ENCODE assay signal across 13 cellular contexts in genomic region chr17:41813699-41814124, GRCh38. TPM values are rescaled to one million over a fixed set of nuclear protein-coding genes. Genes with fewer than 3 reads are reported as not detected.
DNase-seq lines count a peak whose midpoint lies in the region; ATAC-seq and TF ChIP-seq lines count a peak whose summit lies in the region.
"Had no signal": no experiment of that assay in that cellular context is flagged by ENCODE, and none has a peak within 500 bp of the region (broad histone marks: within the 10 kb centered on the region; RNA-seq: fewer than 3 reads in every experiment).

No MANE protein-coding gene starts in this region.

- H3K9ac ChIP-seq in SK-N-SH: peak overlapping the region; percentile 87
- H3K9ac ChIP-seq in skeletal muscle tissue (ENCODE audit: low read depth in 1 of 3, low read length in 3 of 3): peak overlapping the region in 1 of 3 donors; percentile 62

- peaks cover 5 to 8% of the 10 kb centered on the region in 2 experiments for H3K36me3 ChIP-seq in SK-N-SH (replicated peaks in 1 of 2; ENCODE audit: control insufficient read depth in 1 of 2, insufficient read depth in 2 of 2, low read length in 1 of 2)
- H3K36me3 ChIP-seq in skeletal muscle tissue (ENCODE audit: control insufficient read depth in 3 of 3, insufficient read depth in 3 of 3, low read length in 3 of 3): no peaks in the 10 kb centered on the region

- H2AFZ ChIP-seq in SK-N-SH (ENCODE audit: low read depth): no peak overlapping the region

- no peaks in the 10 kb centered on the region for H3K36me3 Mint-ChIP-seq in activated B cell treated with CpG ODN at 0.5 μM for 24 hours (ENCODE audit: low read depth)
- H3K36me3 Mint-ChIP-seq: activated CD4-positive, alpha-beta memory T cell treated with anti-CD3 and anti-CD28 coated beads for 36 hours had no signal

- H3K4me1 ChIP-seq in SK-N-SH (ENCODE audit: control insufficient read depth in 1 of 2, insufficient read depth in 2 of 2, low read depth in 1 of 2, low read length in 1 of 2) (peaks cover 15 to 24% of the 10 kb centered on the region in 2 experiments; a peak in 2 of 4 replicates), skeletal muscle tissue (ENCODE audit: control insufficient read depth in 3 of 3, insufficient read depth in 3 of 3, low read length in 3 of 3) (peaks cover 10 to 19% (median 19%) of the 10 kb centered on the region in 3 donors)

- H3K4me3 ChIP-seq in SK-N-SH (ENCODE audit: low read depth in 2 of 2, low read length in 1 of 2): peak overlapping the region; percentile 75 to 93
- peak overlapping the region; percentile 71 for H3K4me3 ChIP-seq in iPS-11a (ENCODE audit: low read depth, low read length)
- H3K4me3 ChIP-seq in skeletal muscle tissue (ENCODE audit: low read length in 3 of 3): peak overlapping the region in 2 of 3 donors; percentile 27 to 62

- no peak for TF ChIP-seq RAD21 in SK-N-SH (IDR thresholded peaks at IDR 0.05; ENCODE audit: low read length)

- H3K4me2 ChIP-seq in SK-N-SH: peak overlapping the region; percentile 99

- H3K27me3 Mint-ChIP-seq in activated B cell treated with CpG ODN at 0.5 μM for 24 hours: peaks cover 9% of the 10 kb centered on the region

- no peak overlapping the region for H3K27ac Mint-ChIP-seq in activated B cell treated with CpG ODN at 0.5 μM for 24 hours
- H3K27ac Mint-ChIP-seq: activated CD4-positive, alpha-beta memory T cell treated with anti-CD3 and anti-CD28 coated beads for 36 hours had no signal

- ATAC-seq in SK-N-SH treated with all-trans-retinoic acid at 6 μM for 48 hours (no peak), activated B cell treated with CpG ODN at 0.5 μM for 24 hours (ENCODE audit: low read depth) (no peak), HG02852 (IDR thresholded peaks at IDR 0.05; ENCODE audit: unreplicated experiment) (no peak), HG02610 (IDR thresholded peaks at IDR 0.05; ENCODE audit: unreplicated experiment) (no peak)

- CTCF ChIA-PET in SK-N-SH (lab: Yijun Ruan, JAX) (interaction anchor here (1.0 to 20.2 kb wide), 4 partner anchors 12 to 77 kb away, joined by 5 to 405 read pairs (median 14); partner anchors contain the start of genes HAP1 and JUP), activated B cell treated with CpG ODN at 0.5 μM for 24 hours (lab: Charles Lee) (interaction anchor here (1.4 kb wide), 1 partner anchor 27 kb away, joined by 3 read pairs; the partner anchor contains the start of gene JUP)

- intact Hi-C loops in activated B cell treated with CpG ODN at 0.5 μM for 24 hours (cut with micrococcal nuclease): no loop called here

- H3K27me3 ChIP-seq in SK-N-SH (ENCODE audit: insufficient read depth) (no peaks in the 10 kb centered on the region), skeletal muscle tissue (ENCODE audit: control insufficient read depth in 3 of 3, insufficient read depth in 3 of 3, low read length in 3 of 3) (peaks cover 0 to 3% (median 0%) of the 10 kb centered on the region in 3 donors)

- H3K4me1 Mint-ChIP-seq in activated B cell treated with CpG ODN at 0.5 μM for 24 hours: peaks cover 15% of the 10 kb centered on the region

- no peak for TF ChIP-seq EP300 in SK-N-SH (IDR thresholded peaks at IDR 0.05; ENCODE audit: borderline replicate concordance in 1 of 2, low read depth in 1 of 2, low read length in 1 of 2)

- H4K20me1 ChIP-seq in SK-N-SH (ENCODE audit: insufficient read depth): peaks cover 18% of the 10 kb centered on the region

- POLR2A ChIA-PET in SK-N-SH (lab: Yijun Ruan, JAX) (no interaction called here), activated B cell treated with CpG ODN at 0.5 μM for 24 hours (lab: Charles Lee) (no interaction called here)

- H3K27ac ChIP-seq in SK-N-SH (ENCODE audit: low read depth in 2 of 2, low read length in 1 of 2) (peak overlapping the region; percentile 80 to 87; a peak in 3 of 4 replicates), skeletal muscle tissue (ENCODE audit: low read depth, low read length) (no peak overlapping the region)

- no peaks in the 10 kb centered on the region for H3K9me3 Mint-ChIP-seq in activated B cell treated with CpG ODN at 0.5 μM for 24 hours
- H3K9me3 Mint-ChIP-seq: activated CD4-positive, alpha-beta memory T cell treated with anti-CD3 and anti-CD28 coated beads for 36 hours had no signal

- TF ChIP-seq CTCF in SK-N-SH (IDR thresholded peaks at IDR 0.05): no peak
- TF ChIP-seq CTCF in activated B cell treated with CpG ODN at 0.5 μM for 24 hours (IDR thresholded peaks at IDR 0.05): no peak

- WGBS in SK-N-SH (ENCODE audit: low lambda C conversion rate): 48% methylated on average over 9 of the region's 9 CpGs

- H3F3A ChIP-seq in SK-N-SH (replicated peaks; ENCODE audit: insufficient read depth): no peaks in the 10 kb centered on the region

- peak; percentile 37 for DNase-seq in SK-N-SH
- no peak for DNase-seq in activated B cell treated with CpG ODN at 0.5 μM for 24 hours
- DNase-seq in NCI-H1105 (lab: John Stamatoyannopoulos, UW): no peak
- DNase-seq: 8988T; activated CD4-positive, alpha-beta memory T cell treated with anti-CD3 and anti-CD28 coated beads for 36 hours; effector memory CD4-positive, alpha-beta T cell; NK-92 treated with Interleukin-12 subunit alpha and Interleukin-12 subunit beta, amount 100 ng/mL, for 24 hours had no signal

- H3K79me2 ChIP-seq in SK-N-SH (ENCODE audit: insufficient read depth): peaks cover 78% of the 10 kb centered on the region

- peak overlapping the region; percentile 46 for H3K4me3 Mint-ChIP-seq in activated B cell treated with CpG ODN at 0.5 μM for 24 hours

- H3K9me2 ChIP-seq in SK-N-SH: no peaks in the 10 kb centered on the region

- H3K9me3 ChIP-seq in SK-N-SH: no peaks in the 10 kb centered on the region
- H3K9me3 ChIP-seq in skeletal muscle tissue (ENCODE audit: control insufficient read depth in 3 of 3, low read length in 3 of 3): no peaks in the 10 kb centered on the region

TF ChIP-seq in SK-N-SH, 30 proteins besides CTCF, POLR2A, EP300 and RAD21 (continues in another document):
- TF ChIP-seq USF2 (IDR thresholded peaks at IDR 0.05; ENCODE audit: borderline replicate concordance, low read depth, low read length) (no peak), MXI1 (IDR thresholded peaks at IDR 0.05; ENCODE audit: low read depth, low read length) (no peak), TCF12 (IDR thresholded peaks at IDR 0.05) (no peak), MEF2A (IDR thresholded peaks at IDR 0.05; ENCODE audit: borderline replicate concordance, low read depth) (no peak), FOXJ3 (CRISPR knock-in tag; IDR thresholded peaks at IDR 0.05) (no peak), POLR2AphosphoS5 (IDR thresholded peaks at IDR 0.05; ENCODE audit: low read depth, low read length) (no peak), SIN3A (IDR thresholded peaks at IDR 0.05; ENCODE audit: borderline replicate concordance, low read depth, low read length) (no peak), RXRA (IDR thresholded peaks at IDR 0.05; ENCODE audit: borderline replicate concordance, low read depth) (no peak)

TF ChIP-seq in SK-N-SH treated with all-trans-retinoic acid at 6 μM for 48 hours, 23 proteins besides CTCF, POLR2A, EP300 and RAD21 (continues in another document):
- TF ChIP-seq ZNF70 (CRISPR knock-in tag; IDR thresholded peaks at IDR 0.05) (no peak), CREB5 (CRISPR knock-in tag; IDR thresholded peaks at IDR 0.05; ENCODE audit: low read depth) (no peak), ZC3H10 (CRISPR knock-in tag; IDR thresholded peaks at IDR 0.05) (no peak), TCF4 (CRISPR knock-in tag; IDR thresholded peaks at IDR 0.05; ENCODE audit: borderline replicate concordance) (no peak), ZNF8 (CRISPR knock-in tag; IDR thresholded peaks at IDR 0.05) (no peak)

RNA-seq across cellular contexts. Expression of gene FKBP10, which starts 0.9 kb away (rescaled TPM):
- 360 and 377 TPM in 2 replicates for polyA plus RNA-seq in SK-N-SH (2012; rRNA removed)
- 109 and 170 TPM in 2 replicates for polyA plus RNA-seq in SK-N-SH (2012; cell fraction: cytosol; rRNA removed)
- polyA plus RNA-seq in SK-N-SH (2012; cell fraction: nucleus; rRNA removed): 1,131 and 1,228 TPM in 2 replicates
- total RNA-seq in activated B cell treated with CpG ODN at 0.5 μM for 24 hours: 0.54 and 0.86 TPM in 2 replicates
- 76.2 TPM for total RNA-seq in skeletal muscle tissue

RNA-seq across cellular contexts. Expression of gene P3H4, which starts 2.0 kb away (rescaled TPM):
- 55.5 and 88.3 TPM in 2 replicates for polyA plus RNA-seq in SK-N-SH (2012; rRNA removed)
- polyA plus RNA-seq in SK-N-SH (2012; cell fraction: cytosol; rRNA removed): 48.3 and 54.1 TPM in 2 replicates
- polyA plus RNA-seq in SK-N-SH (2012; cell fraction: nucleus; rRNA removed): 32.4 and 41.1 TPM in 2 replicates
- 0.76 and 1.9 TPM in 2 replicates for total RNA-seq in activated B cell treated with CpG ODN at 0.5 μM for 24 hours
- 31.8 TPM for total RNA-seq in skeletal muscle tissue

RNA-seq across cellular contexts. Expression of gene NT5C3B, which starts 22.3 kb away (rescaled TPM):
- polyA plus RNA-seq in SK-N-SH (2012; rRNA removed): 87.4 and 98.0 TPM in 2 replicates
- polyA plus RNA-seq in SK-N-SH (2012; cell fraction: cytosol; rRNA removed): 105 and 106 TPM in 2 replicates
- 85.1 and 94.9 TPM in 2 replicates for polyA plus RNA-seq in SK-N-SH (2012; cell fraction: nucleus; rRNA removed)
- total RNA-seq in activated B cell treated with CpG ODN at 0.5 μM for 24 hours (38.7 and 41.0 TPM in 2 replicates), skeletal muscle tissue (32.4 TPM)

RNA-seq across cellular contexts. Expression of gene KLHL10, which starts 23.9 kb away (rescaled TPM):
- polyA plus RNA-seq in SK-N-SH (2012; rRNA removed): 0.02 and 0.03 TPM in 2 replicates
- 0.04 and 0.05 TPM in 2 replicates for polyA plus RNA-seq in SK-N-SH (2012; cell fraction: cytosol; rRNA removed)
- 0.30 and 0.42 TPM in 2 replicates for polyA plus RNA-seq in SK-N-SH (2012; cell fraction: nucleus; rRNA removed)
- total RNA-seq in activated B cell treated with CpG ODN at 0.5 μM for 24 hours (not detected in 2 replicates), skeletal muscle tissue (not detected)
- total RNA-seq: H4 had no signal

RNA-seq across cellular contexts. Expression of gene JUP, which starts 27.2 kb away (rescaled TPM):
- polyA plus RNA-seq in SK-N-SH (2012; rRNA removed): 9.3 and 13.0 TPM in 2 replicates
- polyA plus RNA-seq in SK-N-SH (2012; cell fraction: cytosol; rRNA removed): 4.0 and 8.5 TPM in 2 replicates
- polyA plus RNA-seq in SK-N-SH (2012; cell fraction: nucleus; rRNA removed): 12.3 and 16.4 TPM in 2 replicates
- total RNA-seq in activated B cell treated with CpG ODN at 0.5 μM for 24 hours (27.3 and 31.1 TPM in 2 replicates), skeletal muscle tissue (24.5 TPM)

Comparison
In these comparisons a context has a peak if more than half of its experiments do, and no peak if none do; other contexts are left out.
1. RNA of gene FKBP10, which starts 0.9 kb away (total RNA-seq): 76.2 TPM in skeletal muscle tissue (single experiment); 0.54 to 0.86 TPM in activated B cell treated with CpG ODN at 0.5 μM for 24 hours; every median in the first group is over 10 times any median in the second.
2. RNA of gene P3H4, which starts 2.0 kb away (total RNA-seq): 31.8 TPM in skeletal muscle tissue (single experiment); 0.76 to 1.9 TPM in activated B cell treated with CpG ODN at 0.5 μM for 24 hours; every median in the first group is over 10 times any median in the second.
3. Peak in every context shown above with its lines, with median percentiles within 50 percentile points of each other: H3K4me3 ChIP-seq.